In genomic region chr14:91752956-91753355, GRCh38 we compare ENCODE assay signal across 16 cellular contexts. TPM values are rescaled to one million over a fixed set of nuclear protein-coding genes. Genes with fewer than 3 reads are reported as not detected.
"Had no signal": no experiment of that assay in that cellular context is flagged by ENCODE, and none has a peak within 500 bp of the region (broad histone marks: within the 10 kb centered on the region; RNA-seq: fewer than 3 reads in every experiment).

No MANE protein-coding gene starts in this region.

- H3K36me3 ChIP-seq: brain microvascular endothelial cell, prostate gland had no signal

- H3K4me3 ChIP-seq: coronary artery, prostate gland had no signal

- DNase-seq: activated CD4-positive, alpha-beta T cell treated with anti-CD3 and anti-CD28 coated beads for 48 hours; activated CD8-positive, alpha-beta T cell treated with anti-CD3 and anti-CD28 coated beads for 36 hours; activated effector memory CD4-positive, alpha-beta T cell treated with Interleukin-2 at 50 U/mL for 16 hours; activated T-cell treated with anti-CD3 and anti-CD28 coated beads, Interleukin-2, amount 50 U/mL, for 4 hours; amniotic stem cell; brain microvascular endothelial cell; foreskin melanocyte; mesendoderm; nucleus accumbens; stimulated activated CD4-positive, alpha-beta T cell treated with anti-CD3 and anti-CD28 coated beads, Interleukin-2, amount 100 ng/mL, for 48 hours; T-helper 2 cell; trophoblast cell had no signal

- H3K9me3 ChIP-seq: prostate gland had no signal

- H3K4me1 ChIP-seq: prostate gland had no signal

- H3K27ac ChIP-seq: brain microvascular endothelial cell, coronary artery, prostate gland had no signal

- FAIRE-seq: islet of Langerhans had no signal

- H3K27me3 ChIP-seq: brain microvascular endothelial cell had no signal

RNA-seq across cellular contexts. Expression of gene CATSPERB, which starts 21.1 kb away (rescaled TPM):
- total RNA-seq: fibroblast of lung had no signal
- polyA plus RNA-seq: fibroblast of lung had no signal
